In genomic region chr14:38053684-38054083, GRCh38 we compare ENCODE assay signal across 30 cellular contexts.
"Had no signal": no experiment of that assay in that cellular context is flagged by ENCODE, and none has a peak within 500 bp of the region (broad histone marks: within the 10 kb centered on the region; RNA-seq: fewer than 3 reads in every experiment).

No MANE protein-coding gene starts in this region.

- ATAC-seq: activated CD8-positive, alpha-beta T cell treated with anti-CD3 and anti-CD28 coated beads for 36 hours; activated T-cell treated with anti-CD3 and anti-CD28 coated beads, Interleukin-2, amount 50 U/mL, for 4 hours; activated T-helper 17 cell treated with anti-CD3 and anti-CD28 coated beads, Interleukin-2, amount 50 U/mL, for 72 hours; gastrocnemius medialis; left cardiac atrium; right cardiac atrium had no signal

- H3K4me3 Mint-ChIP-seq: activated B cell treated with CpG ODN at 0.5 μM for 24 hours; activated CD8-positive, alpha-beta T cell treated with anti-CD3 and anti-CD28 coated beads for 36 hours; activated naive CD4-positive, alpha-beta T cell treated with anti-CD3 and anti-CD28 coated beads, Interleukin-2, amount 50 U/mL, for 24 hours; activated T-cell treated with anti-CD3 and anti-CD28 coated beads, Interleukin-2, amount 50 U/mL, for 4 hours; activated T-helper 17 cell treated with anti-CD3 and anti-CD28 coated beads, Interleukin-2, amount 50 U/mL, for 72 hours; naive B cell; neural crest cell; T-helper 2 cell treated with Interferon-gamma antibody and Interleukin-4, amounts not matched to agents 5 μg/mL and 100 μg/mL, for 36 hours had no signal

- H3K9me3 Mint-ChIP-seq: neural crest cell; T-helper 2 cell treated with Interferon-gamma antibody and Interleukin-4, amounts not matched to agents 5 μg/mL and 100 μg/mL, for 36 hours had no signal

- DNase-seq: activated B cell treated with CpG ODN at 0.5 μM for 24 hours; activated CD4-positive, alpha-beta T cell treated with anti-CD3 and anti-CD28 coated beads, Interleukin-2, amount 50 U/mL, for 1 hour; activated CD8-positive, alpha-beta T cell treated with anti-CD3 and anti-CD28 coated beads for 36 hours; activated T-cell treated with anti-CD3 and anti-CD28 coated beads, Interleukin-2, amount 50 U/mL, for 4 hours; anterior cingulate cortex; cerebellar nuclear complex; dorsolateral prefrontal cortex; effector memory CD4-positive, alpha-beta T cell; gastrocnemius medialis; glutamatergic neuron; left cardiac atrium; mammary epithelial cell; naive B cell; nucleus accumbens; right cardiac atrium; stimulated activated CD4-positive, alpha-beta T cell treated with anti-CD3 and anti-CD28 coated beads, Interleukin-15, amount 100 ng/mL, for 24 hours; stimulated activated CD4-positive, alpha-beta T cell treated with anti-CD3 and anti-CD28 coated beads, Interleukin-2, amount 100 ng/mL, for 24 hours; stimulated activated naive CD4-positive, alpha-beta T cell; T-helper 1 cell; tibial artery had no signal

- H3K9me3 ChIP-seq: gastrocnemius medialis, suprapubic skin, tibial artery had no signal

- H3K27me3 Mint-ChIP-seq: activated B cell treated with CpG ODN at 0.5 μM for 24 hours; activated CD8-positive, alpha-beta T cell treated with anti-CD3 and anti-CD28 coated beads for 36 hours; activated naive CD4-positive, alpha-beta T cell treated with anti-CD3 and anti-CD28 coated beads, Interleukin-2, amount 50 U/mL, for 24 hours; activated T-helper 17 cell treated with anti-CD3 and anti-CD28 coated beads, Interleukin-2, amount 50 U/mL, for 72 hours; naive B cell had no signal

- H3K4me1 ChIP-seq: gastrocnemius medialis, parathyroid adenoma, suprapubic skin, tibial artery had no signal

- H3K4me1 Mint-ChIP-seq: activated B cell treated with CpG ODN at 0.5 μM for 24 hours; activated T-helper 17 cell treated with anti-CD3 and anti-CD28 coated beads, Interleukin-2, amount 50 U/mL, for 72 hours; naive B cell had no signal

- H3K27me3 ChIP-seq: dorsolateral prefrontal cortex, gastrocnemius medialis, suprapubic skin, tibial artery had no signal

- H3K36me3 Mint-ChIP-seq: naive B cell had no signal

- H3K4me3 ChIP-seq: coronary artery, dorsolateral prefrontal cortex, gastrocnemius medialis, suprapubic skin, tibial artery had no signal

- H3K36me3 ChIP-seq: gastrocnemius medialis, suprapubic skin, tibial artery had no signal

- H3K27ac ChIP-seq: coronary artery, dorsolateral prefrontal cortex, gastrocnemius medialis, parathyroid adenoma, suprapubic skin, tibial artery had no signal

- FAIRE-seq: bronchial epithelial cell, keratinocyte, urothelium cell line had no signal

- H3K27ac Mint-ChIP-seq: activated B cell treated with CpG ODN at 0.5 μM for 24 hours; activated CD8-positive, alpha-beta T cell treated with anti-CD3 and anti-CD28 coated beads for 36 hours; activated T-helper 17 cell treated with anti-CD3 and anti-CD28 coated beads, Interleukin-2, amount 50 U/mL, for 72 hours; naive B cell; T-helper 2 cell treated with Interferon-gamma antibody and Interleukin-4, amounts not matched to agents 5 μg/mL and 100 μg/mL, for 36 hours had no signal
